1 cellular context compared by ENCODE assay signal in the genomic region with DNA sequence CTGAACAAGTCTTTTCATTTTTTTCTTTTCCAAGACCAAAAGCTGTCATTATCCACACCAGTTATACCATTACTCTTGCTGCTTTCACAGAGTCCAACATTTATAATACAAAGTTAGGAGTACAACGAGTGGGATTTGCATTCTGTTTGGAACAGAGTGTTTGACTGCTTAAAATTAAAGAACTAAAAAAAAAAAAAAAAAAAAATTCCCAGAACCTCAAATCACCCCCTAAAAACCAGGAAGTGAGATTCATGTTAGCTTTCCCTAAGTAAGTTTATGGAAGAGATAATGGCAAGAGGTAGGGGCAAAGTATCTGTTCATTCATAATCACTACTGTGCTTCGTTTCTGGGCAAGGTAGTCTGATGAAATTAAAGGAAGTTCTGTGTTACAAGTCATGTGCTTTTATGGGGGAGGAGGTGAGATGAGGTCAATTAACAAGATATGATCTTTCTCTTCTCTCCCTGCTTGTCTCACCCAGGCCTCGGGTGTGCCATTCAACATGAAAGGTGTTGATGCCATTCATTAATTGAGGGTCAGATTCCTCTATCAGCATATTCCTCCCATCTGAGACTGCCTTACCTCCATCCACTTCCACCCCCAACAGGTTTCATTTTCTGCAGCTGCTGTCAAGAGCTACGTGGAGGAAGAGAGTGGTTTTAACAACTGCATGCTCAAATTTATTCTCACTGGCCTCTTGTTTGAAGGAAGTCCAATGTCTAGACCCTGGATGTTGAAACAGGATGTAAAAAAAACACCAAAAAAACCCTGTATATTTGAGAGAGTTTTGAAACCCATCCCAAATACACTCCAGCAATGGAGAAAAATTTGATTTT.
TF ChIP-seq lines count a peak whose summit lies in the region.

No MANE protein-coding gene starts in this region.

TF ChIP-seq in SK-N-SH treated with all-trans-retinoic acid at 6 μM for 48 hours, 23 proteins besides CTCF, POLR2A, EP300 and RAD21 (continued from another document):
- TF ChIP-seq, protein P1, sequence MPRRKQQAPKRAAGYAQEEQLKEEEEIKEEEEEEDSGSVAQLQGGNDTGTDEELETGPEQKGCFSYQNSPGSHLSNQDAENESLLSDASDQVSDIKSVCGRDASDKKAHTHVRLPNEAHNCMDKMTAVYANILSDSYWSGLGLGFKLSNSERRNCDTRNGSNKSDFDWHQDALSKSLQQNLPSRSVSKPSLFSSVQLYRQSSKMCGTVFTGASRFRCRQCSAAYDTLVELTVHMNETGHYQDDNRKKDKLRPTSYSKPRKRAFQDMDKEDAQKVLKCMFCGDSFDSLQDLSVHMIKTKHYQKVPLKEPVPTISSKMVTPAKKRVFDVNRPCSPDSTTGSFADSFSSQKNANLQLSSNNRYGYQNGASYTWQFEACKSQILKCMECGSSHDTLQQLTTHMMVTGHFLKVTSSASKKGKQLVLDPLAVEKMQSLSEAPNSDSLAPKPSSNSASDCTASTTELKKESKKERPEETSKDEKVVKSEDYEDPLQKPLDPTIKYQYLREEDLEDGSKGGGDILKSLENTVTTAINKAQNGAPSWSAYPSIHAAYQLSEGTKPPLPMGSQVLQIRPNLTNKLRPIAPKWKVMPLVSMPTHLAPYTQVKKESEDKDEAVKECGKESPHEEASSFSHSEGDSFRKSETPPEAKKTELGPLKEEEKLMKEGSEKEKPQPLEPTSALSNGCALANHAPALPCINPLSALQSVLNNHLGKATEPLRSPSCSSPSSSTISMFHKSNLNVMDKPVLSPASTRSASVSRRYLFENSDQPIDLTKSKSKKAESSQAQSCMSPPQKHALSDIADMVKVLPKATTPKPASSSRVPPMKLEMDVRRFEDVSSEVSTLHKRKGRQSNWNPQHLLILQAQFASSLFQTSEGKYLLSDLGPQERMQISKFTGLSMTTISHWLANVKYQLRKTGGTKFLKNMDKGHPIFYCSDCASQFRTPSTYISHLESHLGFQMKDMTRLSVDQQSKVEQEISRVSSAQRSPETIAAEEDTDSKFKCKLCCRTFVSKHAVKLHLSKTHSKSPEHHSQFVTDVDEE (CRISPR knock-in tag; IDR thresholded peaks at IDR 0.05): no peak
- TF ChIP-seq PPARA (CRISPR knock-in tag; IDR thresholded peaks at IDR 0.05; ENCODE audit: borderline replicate concordance): no peak
- TF ChIP-seq ZNF565 (CRISPR knock-in tag; conservative IDR thresholded peaks at IDR 0.05; ENCODE audit: low read depth): no peak
- TF ChIP-seq ZFP30 (CRISPR knock-in tag; IDR thresholded peaks at IDR 0.05): no peak
